14 cellular contexts compared by ENCODE assay signal in the genomic region with DNA sequence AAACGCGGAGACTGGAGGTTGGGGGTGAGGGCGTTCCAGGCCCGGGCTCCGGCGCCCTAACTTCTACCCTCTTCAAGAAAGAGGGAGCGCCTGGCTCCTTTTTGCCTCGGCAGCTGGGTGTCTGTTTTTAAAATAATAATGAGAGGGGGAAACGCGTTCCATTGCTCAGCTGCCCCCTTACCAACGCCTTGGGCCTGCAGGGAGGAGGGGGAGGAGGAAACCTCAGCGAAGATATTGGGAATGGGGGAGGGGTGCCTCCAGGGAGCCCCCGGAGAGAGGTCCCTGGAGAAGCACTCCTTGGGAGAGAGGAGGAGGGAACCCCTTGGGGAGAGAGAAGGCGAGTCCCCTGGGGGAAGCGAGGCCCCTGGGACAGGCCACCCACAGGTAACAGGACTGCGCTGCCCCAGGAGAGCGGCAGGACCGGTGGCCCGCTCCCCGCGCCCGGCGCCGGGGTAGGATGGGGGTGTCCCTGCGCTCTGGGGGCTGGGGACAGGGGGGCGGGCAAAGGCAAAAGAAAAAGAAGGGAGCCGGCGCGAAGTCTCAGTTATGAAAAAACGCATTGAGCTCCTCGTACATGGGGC. TPM values are rescaled to one million over a fixed set of nuclear protein-coding genes. Genes with fewer than 3 reads are reported as not detected.
DNase-seq lines count a peak whose midpoint lies in the region; ATAC-seq and TF ChIP-seq lines count a peak whose summit lies in the region.
"Had no signal": no experiment of that assay in that cellular context is flagged by ENCODE, and none has a peak within 500 bp of the region (broad histone marks: within the 10 kb centered on the region; RNA-seq: fewer than 3 reads in every experiment).

No MANE protein-coding gene starts in this region.

- H3K79me2 ChIP-seq in GM23338 (replicated peaks; ENCODE audit: insufficient read depth) (no peaks in the 10 kb centered on the region), neural progenitor cell (ENCODE audit: low read depth) (no peaks in the 10 kb centered on the region)

- H3K4me2 ChIP-seq in GM23338 (peak overlapping the region; percentile 88), neural progenitor cell (peak overlapping the region; percentile 81)

- DNase-seq in activated T-cell treated with anti-CD3 and anti-CD28 coated beads, Interleukin-2, amount 50 U/mL, for 4 hours = no peak
- DNase-seq in activated T-cell treated with anti-CD3 and anti-CD28 coated beads for 4 hours = no peak
- peak; percentile 56 for DNase-seq in GM23338 (ENCODE audit: low spot score)
- DNase-seq in neural progenitor cell (ENCODE audit: low spot score) = no peak
- DNase-seq in RWPE1 (ENCODE audit: low spot score) = no peak
- no peak for DNase-seq in stimulated activated naive CD4-positive, alpha-beta T cell (lab: John Stamatoyannopoulos, UW)
- DNase-seq: foreskin fibroblast, kidney, tibial artery had no signal

- CTCF ChIA-PET in RWPE1 (lab: Yijun Ruan, JAX) = interaction anchor here (0.6 to 1.3 kb wide), 3 partner anchors 17 to 82 kb away, joined by 3 to 7 read pairs (median 4); no protein-coding TSS in a partner anchor

- POLR2A ChIA-PET in RWPE1 (lab: Yijun Ruan, JAX; ENCODE audit: low non-redundant PET) = no interaction called here

- no peak for TF ChIP-seq CTCF in GM23338 (conservative IDR thresholded peaks at IDR 0.05; ENCODE audit: low read depth in 2 of 2)
- TF ChIP-seq CTCF in brain (conservative IDR thresholded peaks at IDR 0.05) = no peak
- no peak for TF ChIP-seq CTCF in neural progenitor cell (IDR thresholded peaks at IDR 0.05)
- TF ChIP-seq CTCF in RWPE1 (conservative IDR thresholded peaks at IDR 0.05; ENCODE audit: low read depth) = no peak

- no peaks in the 10 kb centered on the region for H3K9me3 ChIP-seq in neural progenitor cell (ENCODE audit: low read depth)
- H3K9me3 ChIP-seq: tibial artery had no signal

- H3K4me1 Mint-ChIP-seq in activated T-cell treated with anti-CD3 and anti-CD28 coated beads, Interleukin-2, amount 50 U/mL, for 4 hours (ENCODE audit: low read depth) = peaks cover 22% of the 10 kb centered on the region
- H3K4me1 Mint-ChIP-seq in GM23338 = peaks cover 50% of the 10 kb centered on the region
- H3K4me1 Mint-ChIP-seq in brain = peaks cover 41% of the 10 kb centered on the region
- H3K4me1 Mint-ChIP-seq in neural progenitor cell = peaks cover 7% of the 10 kb centered on the region

- H3K9me2 ChIP-seq in GM23338 (ENCODE audit: insufficient read depth) = no peaks in the 10 kb centered on the region

- H4K20me1 ChIP-seq in GM23338 (replicated peaks; ENCODE audit: insufficient read depth) (peaks cover 9% of the 10 kb centered on the region), neural progenitor cell (ENCODE audit: low read depth) (peaks cover 93% of the 10 kb centered on the region)

- H3K27ac ChIP-seq in GM23338 (ENCODE audit: low read depth) (no peak overlapping the region), neural progenitor cell (no peak overlapping the region), RWPE1 (no peak overlapping the region)
- H3K27ac ChIP-seq: tibial artery had no signal

- H3K4me3 ChIP-seq in GM23338 (peak overlapping the region; percentile 66), neural progenitor cell (no peak overlapping the region)
- H3K4me3 ChIP-seq: tibial artery had no signal

- no peaks in the 10 kb centered on the region for H3K36me3 Mint-ChIP-seq in activated T-cell treated with anti-CD3 and anti-CD28 coated beads, Interleukin-2, amount 50 U/mL, for 4 hours (ENCODE audit: insufficient read depth)
- H3K36me3 Mint-ChIP-seq in GM23338 (ENCODE audit: low read depth) (no peaks in the 10 kb centered on the region), brain (no peaks in the 10 kb centered on the region), neural progenitor cell (no peaks in the 10 kb centered on the region)

- H3K27me3 ChIP-seq in GM23338 (ENCODE audit: insufficient read depth) (peaks cover 100% of the 10 kb centered on the region), neural progenitor cell (peaks cover 100% of the 10 kb centered on the region)

- H3K27me3 Mint-ChIP-seq in activated T-cell treated with anti-CD3 and anti-CD28 coated beads, Interleukin-2, amount 50 U/mL, for 4 hours (ENCODE audit: low read depth) = peaks cover 76% of the 10 kb centered on the region
- H3K27me3 Mint-ChIP-seq in GM23338 (ENCODE audit: insufficient read depth, low read depth, poor library complexity) = peaks cover 96% of the 10 kb centered on the region
- H3K27me3 Mint-ChIP-seq in brain = peaks cover 100% of the 10 kb centered on the region
- H3K27me3 Mint-ChIP-seq in neural progenitor cell (ENCODE audit: insufficient read depth, low read depth) = peaks cover 83% of the 10 kb centered on the region

- no peaks in the 10 kb centered on the region for H3K36me3 ChIP-seq in GM23338 (ENCODE audit: insufficient read depth)
- no peaks in the 10 kb centered on the region for H3K36me3 ChIP-seq in neural progenitor cell
- H3K36me3 ChIP-seq: tibial artery had no signal

- H2AFZ ChIP-seq in GM23338 (peak overlapping the region; percentile 83; the same call in 1 of the 2 replicates), neural progenitor cell (replicated peaks) (no peak overlapping the region)

- H3F3A ChIP-seq in GM23338 (replicated peaks; ENCODE audit: low read depth) (peaks cover 48% of the 10 kb centered on the region), neural progenitor cell (ENCODE audit: low read depth) (peaks cover 26% of the 10 kb centered on the region)

- H3K27ac Mint-ChIP-seq in GM23338 = no peak overlapping the region
- peak overlapping the region in 3 of 5 experiments; percentile 61 to 96 (median 84) for H3K27ac Mint-ChIP-seq in brain
- H3K27ac Mint-ChIP-seq in neural progenitor cell = no peak overlapping the region
- H3K27ac Mint-ChIP-seq: progenitor cell of endocrine pancreas had no signal

- no peak overlapping the region for H3K9ac ChIP-seq in neural progenitor cell

- peak overlapping the region; percentile 62 for H3K4me3 Mint-ChIP-seq in activated T-cell treated with anti-CD3 and anti-CD28 coated beads, Interleukin-2, amount 50 U/mL, for 4 hours
- H3K4me3 Mint-ChIP-seq in GM23338 = peak overlapping the region; percentile 64
- peak overlapping the region in 4 of 5 experiments; percentile 72 to 86 (median 82) for H3K4me3 Mint-ChIP-seq in brain
- H3K4me3 Mint-ChIP-seq in neural progenitor cell = no peak overlapping the region

- H3K4me1 ChIP-seq in GM23338 (ENCODE audit: insufficient read depth) = peaks cover 52% of the 10 kb centered on the region
- H3K4me1 ChIP-seq in neural progenitor cell = peaks cover 23% of the 10 kb centered on the region

- ATAC-seq in activated T-cell treated with anti-CD3 and anti-CD28 coated beads, Interleukin-2, amount 50 U/mL, for 4 hours = peak; percentile 4 to 5
- ATAC-seq in GM23338 (peak; percentile 2; the same call in 2 of the 3 replicates), GM19023 (IDR thresholded peaks at IDR 0.05; ENCODE audit: unreplicated experiment) (no peak)

- H3K9me3 Mint-ChIP-seq in activated T-cell treated with anti-CD3 and anti-CD28 coated beads, Interleukin-2, amount 50 U/mL, for 4 hours = no peaks in the 10 kb centered on the region
- H3K9me3 Mint-ChIP-seq in GM23338 = no peaks in the 10 kb centered on the region
- no peaks in the 10 kb centered on the region for H3K9me3 Mint-ChIP-seq in brain
- H3K9me3 Mint-ChIP-seq in neural progenitor cell = peaks cover 5% of the 10 kb centered on the region

TF ChIP-seq in GM23338, 12 proteins besides CTCF, POLR2A, EP300 and RAD21 (continues in another document):
- TF ChIP-seq EZH2 (IDR thresholded peaks at IDR 0.05; ENCODE audit: low read depth, unreplicated experiment) = peak; percentile 85
- TF ChIP-seq, protein P1, sequence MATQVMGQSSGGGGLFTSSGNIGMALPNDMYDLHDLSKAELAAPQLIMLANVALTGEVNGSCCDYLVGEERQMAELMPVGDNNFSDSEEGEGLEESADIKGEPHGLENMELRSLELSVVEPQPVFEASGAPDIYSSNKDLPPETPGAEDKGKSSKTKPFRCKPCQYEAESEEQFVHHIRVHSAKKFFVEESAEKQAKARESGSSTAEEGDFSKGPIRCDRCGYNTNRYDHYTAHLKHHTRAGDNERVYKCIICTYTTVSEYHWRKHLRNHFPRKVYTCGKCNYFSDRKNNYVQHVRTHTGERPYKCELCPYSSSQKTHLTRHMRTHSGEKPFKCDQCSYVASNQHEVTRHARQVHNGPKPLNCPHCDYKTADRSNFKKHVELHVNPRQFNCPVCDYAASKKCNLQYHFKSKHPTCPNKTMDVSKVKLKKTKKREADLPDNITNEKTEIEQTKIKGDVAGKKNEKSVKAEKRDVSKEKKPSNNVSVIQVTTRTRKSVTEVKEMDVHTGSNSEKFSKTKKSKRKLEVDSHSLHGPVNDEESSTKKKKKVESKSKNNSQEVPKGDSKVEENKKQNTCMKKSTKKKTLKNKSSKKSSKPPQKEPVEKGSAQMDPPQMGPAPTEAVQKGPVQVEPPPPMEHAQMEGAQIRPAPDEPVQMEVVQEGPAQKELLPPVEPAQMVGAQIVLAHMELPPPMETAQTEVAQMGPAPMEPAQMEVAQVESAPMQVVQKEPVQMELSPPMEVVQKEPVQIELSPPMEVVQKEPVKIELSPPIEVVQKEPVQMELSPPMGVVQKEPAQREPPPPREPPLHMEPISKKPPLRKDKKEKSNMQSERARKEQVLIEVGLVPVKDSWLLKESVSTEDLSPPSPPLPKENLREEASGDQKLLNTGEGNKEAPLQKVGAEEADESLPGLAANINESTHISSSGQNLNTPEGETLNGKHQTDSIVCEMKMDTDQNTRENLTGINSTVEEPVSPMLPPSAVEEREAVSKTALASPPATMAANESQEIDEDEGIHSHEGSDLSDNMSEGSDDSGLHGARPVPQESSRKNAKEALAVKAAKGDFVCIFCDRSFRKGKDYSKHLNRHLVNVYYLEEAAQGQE (IDR thresholded peaks at IDR 0.05; ENCODE audit: unreplicated experiment) = no peak

RNA-seq across cellular contexts. Expression of a gene that starts 2.7 kb away (rescaled TPM):
- total RNA-seq in activated T-cell treated with anti-CD3 and anti-CD28 coated beads, Interleukin-2, amount 50 U/mL, for 4 hours = not detected
- total RNA-seq in GM23338 (2014; rRNA removed; shearing (Covaris generic)) = not detected in 2 replicates
- polyA plus RNA-seq in GM23338 (2016; fragmentation: Nextera tagmentation; extraction: Ambion mirVana) (not detected in 2 replicates), brain (ENCODE audit: insufficient read depth, low read depth, low replicate concordance) (8.1 TPM)
- not detected in 2 replicates for total RNA-seq in neural progenitor cell (ENCODE audit: low replicate concordance)
- total RNA-seq: kidney, LHCN-M2, mucosa of gallbladder, progenitor cell of endocrine pancreas had no signal

RNA-seq across cellular contexts. Expression of a gene that starts 21.8 kb away (rescaled TPM):
- under 1 TPM in 1 of 3 donors, not detected in 2; 0.18 TPM for total RNA-seq in activated T-cell treated with anti-CD3 and anti-CD28 coated beads, Interleukin-2, amount 50 U/mL, for 4 hours
- total RNA-seq in GM23338 (2014; rRNA removed; shearing (Covaris generic)) = 1.5 and 3.4 TPM in 2 replicates
- polyA plus RNA-seq in GM23338 (2016; fragmentation: Nextera tagmentation; extraction: Ambion mirVana) (3.7 and 5.4 TPM in 2 replicates), brain (ENCODE audit: insufficient read depth, low read depth, low replicate concordance) (154 TPM)
- 0.90 TPM in 1 of 2 replicates, not detected in the other for total RNA-seq in neural progenitor cell (ENCODE audit: low replicate concordance)
- total RNA-seq: LHCN-M2, progenitor cell of endocrine pancreas had no signal

RNA-seq across cellular contexts. Expression of a gene that starts 31.9 kb away (rescaled TPM):
- total RNA-seq in activated T-cell treated with anti-CD3 and anti-CD28 coated beads, Interleukin-2, amount 50 U/mL, for 4 hours = 10 to 100 TPM; 66.0 to 67.1 (median 66.4) TPM
- 39.7 and 53.3 TPM in 2 replicates for total RNA-seq in GM23338 (2014; rRNA removed; shearing (Covaris generic))
- polyA plus RNA-seq in GM23338 (2016; fragmentation: Nextera tagmentation; extraction: Ambion mirVana) = 26.4 and 31.5 TPM in 2 replicates
- polyA plus RNA-seq in brain (ENCODE audit: insufficient read depth, low read depth, low replicate concordance) = 53.8 TPM
- total RNA-seq in neural progenitor cell (ENCODE audit: low replicate concordance) = 21.5 and 54.9 TPM in 2 replicates

Comparison
In these comparisons a context has a peak if more than half of its experiments do, and no peak if none do; other contexts are left out.
1. H3K27ac Mint-ChIP-seq: peak in brain (3 of 5); none in GM23338 (single experiment) and neural progenitor cell (single experiment).